ENCODE assay signal across 27 cellular contexts in the genomic region with DNA sequence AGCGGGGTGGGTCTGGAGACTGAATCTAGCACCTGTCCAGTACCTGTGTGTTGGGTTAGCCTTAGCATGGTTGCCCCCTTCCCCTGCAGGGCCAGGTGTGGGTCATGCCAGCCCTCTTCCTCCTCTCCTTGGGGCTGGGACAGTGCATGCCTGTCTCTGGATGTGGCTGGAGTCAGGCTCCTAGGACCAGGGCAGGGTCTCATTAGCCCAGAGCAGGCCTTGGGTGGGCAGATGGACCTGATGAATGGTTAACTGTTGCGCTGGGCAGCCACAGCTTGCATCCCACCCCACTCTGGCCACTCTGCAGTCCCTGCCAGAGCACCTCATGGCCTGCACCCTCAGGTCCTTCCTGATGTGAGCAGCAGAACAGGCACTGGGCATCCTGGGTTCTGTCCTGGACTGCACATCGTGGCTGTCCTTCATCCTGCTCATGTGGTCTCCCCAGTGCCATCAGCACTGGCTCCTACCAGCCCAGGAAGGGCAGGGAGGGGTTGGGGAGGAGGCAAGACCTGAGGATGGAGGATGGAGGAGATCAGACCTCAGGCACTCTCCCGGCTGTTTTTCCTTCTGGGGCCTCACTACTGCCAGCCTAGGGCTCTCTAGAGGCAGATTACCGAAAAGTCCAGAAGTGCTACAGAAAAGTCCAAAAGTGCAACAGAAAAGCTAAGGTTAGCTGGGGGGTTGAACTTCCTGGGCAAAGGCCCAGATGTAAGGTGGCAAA. TPM values are rescaled to one million over a fixed set of nuclear protein-coding genes. Genes with fewer than 3 reads are reported as not detected.
"Had no signal": no experiment of that assay in that cellular context is flagged by ENCODE, and none has a peak within 500 bp of the region (broad histone marks: within the 10 kb centered on the region; RNA-seq: fewer than 3 reads in every experiment).

No MANE protein-coding gene starts in this region.

- H3K27ac ChIP-seq: adrenal gland, body of pancreas, PC-9, WERI-Rb-1 had no signal

- DNase-seq: activated CD4-positive, alpha-beta T cell treated with anti-CD3 and anti-CD28 coated beads for 4 hours; activated CD8-positive, alpha-beta memory T cell treated with anti-CD3 and anti-CD28 coated beads, Interleukin-2, amount 50 U/mL, for 48 hours; activated CD8-positive, alpha-beta T cell treated with anti-CD3 and anti-CD28 coated beads for 36 hours; activated naive CD4-positive, alpha-beta T cell treated with anti-CD3 and anti-CD28 coated beads, Interleukin-2, amount 50 U/mL, for 16 hours; activated naive CD8-positive, alpha-beta T cell treated with anti-CD3 and anti-CD28 coated beads, Interleukin-2, amount 10 ng/mL, durations not matched to agents 7 days and 5 days; activated T-cell treated with anti-CD3 and anti-CD28 coated beads, Interleukin-2, amount 50 U/mL, for 1 hour; adrenal gland; anterior cingulate cortex; body of pancreas; IMR-90; Kasumi-1; KBM-7; NCI-H1105 treated with DMSO at 0.1 percent for 48 hours; NCI-H1930; NCI-H2171; NCI-H226; NCI-H774; PC-9; SIG-M5; T-helper 1 cell; WERI-Rb-1 had no signal

- H3K36me3 Mint-ChIP-seq: activated naive CD8-positive, alpha-beta T cell treated with anti-CD3 and anti-CD28 coated beads, Interleukin-2, amount 10 ng/mL, durations not matched to agents 7 days and 5 days had no signal

- ATAC-seq: activated CD4-positive, CD25-positive, alpha-beta regulatory T cell treated with anti-CD3 and anti-CD28 coated beads, Interleukin-2, amount 50 U/mL, for 24 hours; activated CD8-positive, alpha-beta T cell treated with anti-CD3 and anti-CD28 coated beads for 36 hours; body of pancreas had no signal

- H3K4me1 ChIP-seq: adrenal gland, body of pancreas had no signal

- H3K9me3 ChIP-seq: adrenal gland, body of pancreas had no signal

- H3K4me3 Mint-ChIP-seq: activated CD8-positive, alpha-beta T cell treated with anti-CD3 and anti-CD28 coated beads for 36 hours; activated naive CD8-positive, alpha-beta T cell treated with anti-CD3 and anti-CD28 coated beads, Interleukin-2, amount 10 ng/mL, durations not matched to agents 7 days and 5 days; central memory CD8-positive, alpha-beta T cell had no signal

- H3K27me3 ChIP-seq: adrenal gland, body of pancreas had no signal

- H3K4me3 ChIP-seq: adrenal gland, body of pancreas, PC-9 had no signal

- H3K4me1 Mint-ChIP-seq: activated naive CD8-positive, alpha-beta T cell treated with anti-CD3 and anti-CD28 coated beads, Interleukin-2, amount 10 ng/mL, durations not matched to agents 7 days and 5 days; central memory CD8-positive, alpha-beta T cell had no signal

- H3K27ac Mint-ChIP-seq: activated CD8-positive, alpha-beta T cell treated with anti-CD3 and anti-CD28 coated beads for 36 hours; activated naive CD8-positive, alpha-beta T cell treated with anti-CD3 and anti-CD28 coated beads, Interleukin-2, amount 10 ng/mL, durations not matched to agents 7 days and 5 days had no signal

- H3K9me3 Mint-ChIP-seq: central memory CD8-positive, alpha-beta T cell had no signal

- H3K36me3 ChIP-seq: adrenal gland, WERI-Rb-1 had no signal

RNA-seq across cellular contexts. Expression of gene CHRM1, which starts 12.8 kb away (rescaled TPM):
- total RNA-seq: activated CD8-positive, alpha-beta T cell treated with anti-CD3 and anti-CD28 coated beads for 36 hours; activated naive CD8-positive, alpha-beta T cell treated with anti-CD3 and anti-CD28 coated beads, Interleukin-2, amount 10 ng/mL, durations not matched to agents 7 days and 5 days; body of pancreas; bronchial epithelial cell; IMR-90; NCI-H460; PC-9; RPMI7951; T-helper 2 cell treated with Interferon-gamma antibody and Interleukin-4, amounts not matched to agents 100 ng/mL and 5 ng/mL, for 36 hours had no signal
- polyA plus RNA-seq: IMR-90 had no signal

RNA-seq across cellular contexts. Expression of gene SLC22A6, which starts 50.8 kb away (rescaled TPM):
- total RNA-seq: activated CD8-positive, alpha-beta T cell treated with anti-CD3 and anti-CD28 coated beads for 36 hours; activated naive CD8-positive, alpha-beta T cell treated with anti-CD3 and anti-CD28 coated beads, Interleukin-2, amount 10 ng/mL, durations not matched to agents 7 days and 5 days; adrenal gland; body of pancreas; bronchial epithelial cell; IMR-90; NCI-H460; PC-9; RPMI7951; T-helper 2 cell treated with Interferon-gamma antibody and Interleukin-4, amounts not matched to agents 100 ng/mL and 5 ng/mL, for 36 hours had no signal
- polyA plus RNA-seq: adrenal gland, IMR-90 had no signal
